Comparison of ENCODE assay signal across 20 cellular contexts in genomic region chr9:18137815-18138214, GRCh38.
"Had no signal": no experiment of that assay in that cellular context is flagged by ENCODE, and none has a peak within 500 bp of the region (broad histone marks: within the 10 kb centered on the region; RNA-seq: fewer than 3 reads in every experiment).

No MANE protein-coding gene starts in this region.

- H3K36me3 ChIP-seq: esophagus squamous epithelium, tibial nerve had no signal

- H3K4me3 Mint-ChIP-seq: activated naive CD4-positive, alpha-beta T cell treated with anti-CD3 and anti-CD28 coated beads, Interleukin-2, amount 50 U/mL, for 24 hours; activated T-cell treated with anti-CD3 and anti-CD28 coated beads, Interleukin-2, amount 50 U/mL, for 72 hours; dendritic cell treated with granulocyte-macrophage colony-stimulating factor and Interleukin-4, amounts not matched to agents 40 ng/mL and 50 ng/mL, for 4 days; nephron progenitor cell had no signal

- H3K4me3 ChIP-seq: esophagus squamous epithelium, tibial nerve had no signal

- H3K27ac Mint-ChIP-seq: activated naive CD4-positive, alpha-beta T cell treated with anti-CD3 and anti-CD28 coated beads, Interleukin-2, amount 50 U/mL, for 24 hours; activated T-cell treated with anti-CD3 and anti-CD28 coated beads, Interleukin-2, amount 50 U/mL, for 72 hours; dendritic cell treated with granulocyte-macrophage colony-stimulating factor and Interleukin-4, amounts not matched to agents 40 ng/mL and 50 ng/mL, for 4 days; nephron progenitor cell had no signal

- H3K9me3 Mint-ChIP-seq: nephron progenitor cell had no signal

- H3K27ac ChIP-seq: esophagus squamous epithelium, foreskin keratinocyte, tibial nerve, VCaP had no signal

- H3K4me1 Mint-ChIP-seq: activated naive CD4-positive, alpha-beta T cell treated with anti-CD3 and anti-CD28 coated beads, Interleukin-2, amount 50 U/mL, for 24 hours had no signal

- H3K9me3 ChIP-seq: esophagus squamous epithelium, tibial nerve had no signal

- H3K36me3 Mint-ChIP-seq: activated naive CD4-positive, alpha-beta T cell treated with anti-CD3 and anti-CD28 coated beads, Interleukin-2, amount 50 U/mL, for 24 hours had no signal

- H3K27me3 ChIP-seq: esophagus squamous epithelium, foreskin keratinocyte, tibial nerve had no signal

- H3K4me1 ChIP-seq: esophagus squamous epithelium, foreskin keratinocyte, tibial nerve had no signal

- ATAC-seq: activated T-cell treated with anti-CD3 and anti-CD28 coated beads, Interleukin-2, amount 50 U/mL, for 72 hours; foreskin keratinocyte; left lobe of liver; stimulated activated naive CD8-positive, alpha-beta T cell treated with anti-CD3 and anti-CD28 coated beads, Interleukin-15, Interleukin-2, amounts not matched to agents 100 U/mL and 50 U/mL, for 24 hours had no signal

- DNase-seq: activated CD4-positive, alpha-beta T cell treated with anti-CD3 and anti-CD28 coated beads, Interleukin-2, amount 50 U/mL, for 4 hours; activated gamma-delta T cell; activated T-cell treated with anti-CD3 and anti-CD28 coated beads, Interleukin-2, amount 50 U/mL, for 72 hours; effector CD8-positive, alpha-beta T cell; esophagus squamous epithelium; foreskin keratinocyte; hypothalamus; midbrain; nephron progenitor cell; nucleus accumbens; retina; stimulated activated CD4-positive, alpha-beta T cell treated with anti-CD3 and anti-CD28 coated beads, Interleukin-2, amount 100 ng/mL, for 24 hours; stimulated activated naive CD8-positive, alpha-beta T cell treated with anti-CD3 and anti-CD28 coated beads, Interleukin-15, Interleukin-2, amounts not matched to agents 100 U/mL and 50 U/mL, for 24 hours; substantia nigra; T-helper 2 cell had no signal

- H3K27me3 Mint-ChIP-seq: dendritic cell treated with granulocyte-macrophage colony-stimulating factor and Interleukin-4, amounts not matched to agents 40 ng/mL and 50 ng/mL, for 4 days had no signal
